10 cellular contexts compared by ENCODE assay signal in the genomic region with DNA sequence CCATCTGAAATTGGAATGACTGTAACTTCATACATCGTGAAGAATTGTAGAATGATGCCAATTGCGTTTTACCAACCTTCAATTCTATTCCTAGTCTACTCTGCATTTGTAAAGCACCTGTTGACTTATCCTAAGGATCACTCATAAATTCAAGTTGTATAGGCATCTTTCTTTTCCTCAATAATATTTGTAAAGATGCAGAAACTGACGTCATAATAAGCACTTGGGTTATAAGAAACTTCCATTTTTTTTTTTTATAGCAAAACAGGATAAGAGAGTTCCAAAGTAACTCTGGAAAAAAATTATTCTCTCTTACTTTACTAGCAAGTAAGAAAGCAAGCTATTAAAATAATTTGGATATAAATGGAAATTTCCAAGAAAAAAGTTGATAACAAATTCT.
"Had no signal": no experiment of that assay in that cellular context is flagged by ENCODE, and none has a peak within 500 bp of the region (broad histone marks: within the 10 kb centered on the region; RNA-seq: fewer than 3 reads in every experiment).

No MANE protein-coding gene starts in this region.

- H3K36me3 ChIP-seq: HAP-1 had no signal

- H2AFZ ChIP-seq: GM23248, GM23338 had no signal

- H3K9ac ChIP-seq: GM23248 had no signal

- H3K9me3 ChIP-seq: HAP-1 had no signal

- ATAC-seq: GM23338, HCT116 had no signal

- DNase-seq: GM23248, GOT3, H7, H9, HCEC 1CT, HFFc6 had no signal

- H3K4me2 ChIP-seq: GM23338 had no signal

- FAIRE-seq: H54 had no signal

- H3K4me3 ChIP-seq: GM23248, GM23338, HAP-1 had no signal

- H3K27ac ChIP-seq: GM23248 had no signal
